ENCODE assay signal across 6 cellular contexts in the genomic region with DNA sequence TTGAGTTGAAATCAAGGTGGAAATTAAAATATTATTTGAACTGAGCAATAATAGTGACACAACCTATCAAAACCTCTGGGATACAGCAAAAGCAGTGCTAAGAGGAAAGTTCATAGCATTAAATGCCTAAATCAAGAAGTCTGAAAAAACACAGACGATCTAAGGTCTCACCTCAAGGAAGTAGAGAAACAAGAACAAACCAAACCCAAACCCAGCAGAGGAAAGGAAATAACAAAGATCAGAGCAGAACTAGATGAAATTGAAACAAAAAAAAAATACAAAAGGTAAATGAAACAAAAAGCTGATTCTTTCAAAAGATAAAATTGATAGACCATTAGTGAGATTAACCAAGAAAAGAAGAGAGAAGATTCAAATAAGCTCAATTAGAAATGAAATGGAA. TPM values are rescaled to one million over a fixed set of nuclear protein-coding genes. Genes with fewer than 3 reads are reported as not detected.
"Had no signal": no experiment of that assay in that cellular context is flagged by ENCODE, and none has a peak within 500 bp of the region (broad histone marks: within the 10 kb centered on the region; RNA-seq: fewer than 3 reads in every experiment).

No MANE protein-coding gene starts in this region.

RNA-seq across cellular contexts. Expression of a gene that starts 8.7 kb away (rescaled TPM):
- total RNA-seq: ascending aorta, cardiac muscle cell, chondrocyte, dermis blood vessel endothelial cell, endothelial cell of umbilical vein, glomerular endothelial cell had no signal

RNA-seq across cellular contexts. Expression of a gene that starts 42.7 kb away (rescaled TPM):
- total RNA-seq: chondrocyte, dermis blood vessel endothelial cell, endothelial cell of umbilical vein, glomerular endothelial cell had no signal
